Comparison of ENCODE assay signal across 1 cellular context in the genomic region with DNA sequence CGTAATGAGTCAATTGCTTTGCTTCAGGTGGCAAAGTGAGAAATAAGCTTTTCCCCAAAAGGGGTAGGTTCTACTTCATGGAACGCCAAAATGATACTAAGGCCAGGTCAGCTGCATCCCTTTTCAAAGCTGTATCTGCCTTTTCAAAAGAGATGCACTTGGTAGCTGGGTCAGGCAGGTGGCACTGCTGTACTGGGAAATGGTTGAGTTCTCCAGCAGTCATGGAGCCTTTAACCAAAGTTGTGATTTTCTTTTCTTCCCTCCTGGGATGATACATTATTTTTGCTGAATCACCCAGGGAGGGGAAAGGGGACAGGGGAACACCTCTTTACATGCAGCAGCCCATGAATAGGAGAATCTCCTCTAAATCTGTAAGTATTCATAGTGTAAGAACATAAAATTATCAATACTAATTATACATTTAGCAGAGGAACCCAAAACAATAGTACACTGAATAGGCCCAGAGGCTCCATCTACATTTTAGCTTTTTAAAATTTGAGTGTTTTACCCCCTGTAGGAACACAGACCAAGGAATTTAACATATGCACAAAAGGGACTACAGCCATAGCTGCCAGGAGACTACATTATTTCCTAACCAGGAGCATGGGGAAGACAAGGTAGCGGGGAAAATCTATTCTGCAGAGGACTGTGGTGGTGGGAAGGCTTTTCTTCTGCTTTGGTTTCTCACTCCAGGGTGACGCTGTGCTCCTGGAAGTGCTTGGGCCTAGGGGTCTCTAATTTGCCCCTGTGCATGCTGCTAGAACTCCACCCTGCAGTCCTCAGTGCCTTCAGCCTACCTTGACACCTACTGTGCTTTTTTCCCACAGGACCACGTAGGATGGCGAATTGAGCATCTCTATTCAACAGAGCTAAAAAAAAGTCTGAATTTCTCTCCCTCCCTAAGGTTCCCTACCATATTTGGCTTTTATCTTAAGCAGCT.
TF ChIP-seq lines count a peak whose summit lies in the region.

No MANE protein-coding gene starts in this region.

TF ChIP-seq in A549, 52 proteins besides CTCF, POLR2A, EP300 and RAD21 (continued from another document):
- TF ChIP-seq, protein P1, sequence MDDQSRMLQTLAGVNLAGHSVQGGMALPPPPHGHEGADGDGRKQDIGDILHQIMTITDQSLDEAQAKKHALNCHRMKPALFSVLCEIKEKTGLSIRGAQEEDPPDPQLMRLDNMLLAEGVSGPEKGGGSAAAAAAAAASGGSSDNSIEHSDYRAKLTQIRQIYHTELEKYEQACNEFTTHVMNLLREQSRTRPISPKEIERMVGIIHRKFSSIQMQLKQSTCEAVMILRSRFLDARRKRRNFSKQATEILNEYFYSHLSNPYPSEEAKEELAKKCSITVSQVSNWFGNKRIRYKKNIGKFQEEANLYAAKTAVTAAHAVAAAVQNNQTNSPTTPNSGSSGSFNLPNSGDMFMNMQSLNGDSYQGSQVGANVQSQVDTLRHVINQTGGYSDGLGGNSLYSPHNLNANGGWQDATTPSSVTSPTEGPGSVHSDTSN (IDR thresholded peaks at IDR 0.05) = no peak
- TF ChIP-seq HEYL (CRISPR knock-in tag; IDR thresholded peaks at IDR 0.05) (no peak), SMC3 (IDR thresholded peaks at IDR 0.05) (peak; percentile 86), MAFK (IDR thresholded peaks at IDR 0.05; ENCODE audit: partially characterized antibody) (peak; percentile 69), ZC3H11A (IDR thresholded peaks at IDR 0.05) (no peak), ESRRA (IDR thresholded peaks at IDR 0.05; ENCODE audit: borderline replicate concordance, low read length) (no peak), EHF (CRISPR knock-in tag; IDR thresholded peaks at IDR 0.05) (no peak)
- TF ChIP-seq, protein P2, sequence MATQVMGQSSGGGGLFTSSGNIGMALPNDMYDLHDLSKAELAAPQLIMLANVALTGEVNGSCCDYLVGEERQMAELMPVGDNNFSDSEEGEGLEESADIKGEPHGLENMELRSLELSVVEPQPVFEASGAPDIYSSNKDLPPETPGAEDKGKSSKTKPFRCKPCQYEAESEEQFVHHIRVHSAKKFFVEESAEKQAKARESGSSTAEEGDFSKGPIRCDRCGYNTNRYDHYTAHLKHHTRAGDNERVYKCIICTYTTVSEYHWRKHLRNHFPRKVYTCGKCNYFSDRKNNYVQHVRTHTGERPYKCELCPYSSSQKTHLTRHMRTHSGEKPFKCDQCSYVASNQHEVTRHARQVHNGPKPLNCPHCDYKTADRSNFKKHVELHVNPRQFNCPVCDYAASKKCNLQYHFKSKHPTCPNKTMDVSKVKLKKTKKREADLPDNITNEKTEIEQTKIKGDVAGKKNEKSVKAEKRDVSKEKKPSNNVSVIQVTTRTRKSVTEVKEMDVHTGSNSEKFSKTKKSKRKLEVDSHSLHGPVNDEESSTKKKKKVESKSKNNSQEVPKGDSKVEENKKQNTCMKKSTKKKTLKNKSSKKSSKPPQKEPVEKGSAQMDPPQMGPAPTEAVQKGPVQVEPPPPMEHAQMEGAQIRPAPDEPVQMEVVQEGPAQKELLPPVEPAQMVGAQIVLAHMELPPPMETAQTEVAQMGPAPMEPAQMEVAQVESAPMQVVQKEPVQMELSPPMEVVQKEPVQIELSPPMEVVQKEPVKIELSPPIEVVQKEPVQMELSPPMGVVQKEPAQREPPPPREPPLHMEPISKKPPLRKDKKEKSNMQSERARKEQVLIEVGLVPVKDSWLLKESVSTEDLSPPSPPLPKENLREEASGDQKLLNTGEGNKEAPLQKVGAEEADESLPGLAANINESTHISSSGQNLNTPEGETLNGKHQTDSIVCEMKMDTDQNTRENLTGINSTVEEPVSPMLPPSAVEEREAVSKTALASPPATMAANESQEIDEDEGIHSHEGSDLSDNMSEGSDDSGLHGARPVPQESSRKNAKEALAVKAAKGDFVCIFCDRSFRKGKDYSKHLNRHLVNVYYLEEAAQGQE (IDR thresholded peaks at IDR 0.05) = no peak
- TF ChIP-seq, protein P3, sequence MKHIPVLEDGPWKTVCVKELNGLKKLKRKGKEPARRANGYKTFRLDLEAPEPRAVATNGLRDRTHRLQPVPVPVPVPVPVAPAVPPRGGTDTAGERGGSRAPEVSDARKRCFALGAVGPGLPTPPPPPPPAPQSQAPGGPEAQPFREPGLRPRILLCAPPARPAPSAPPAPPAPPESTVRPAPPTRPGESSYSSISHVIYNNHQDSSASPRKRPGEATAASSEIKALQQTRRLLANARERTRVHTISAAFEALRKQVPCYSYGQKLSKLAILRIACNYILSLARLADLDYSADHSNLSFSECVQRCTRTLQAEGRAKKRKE (CRISPR knock-in tag; IDR thresholded peaks at IDR 0.05; ENCODE audit: low read depth) = no peak
- TF ChIP-seq, protein P4, sequence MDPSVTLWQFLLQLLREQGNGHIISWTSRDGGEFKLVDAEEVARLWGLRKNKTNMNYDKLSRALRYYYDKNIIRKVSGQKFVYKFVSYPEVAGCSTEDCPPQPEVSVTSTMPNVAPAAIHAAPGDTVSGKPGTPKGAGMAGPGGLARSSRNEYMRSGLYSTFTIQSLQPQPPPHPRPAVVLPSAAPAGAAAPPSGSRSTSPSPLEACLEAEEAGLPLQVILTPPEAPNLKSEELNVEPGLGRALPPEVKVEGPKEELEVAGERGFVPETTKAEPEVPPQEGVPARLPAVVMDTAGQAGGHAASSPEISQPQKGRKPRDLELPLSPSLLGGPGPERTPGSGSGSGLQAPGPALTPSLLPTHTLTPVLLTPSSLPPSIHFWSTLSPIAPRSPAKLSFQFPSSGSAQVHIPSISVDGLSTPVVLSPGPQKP (IDR thresholded peaks at IDR 0.05; ENCODE audit: low read depth, low read length) = no peak
